ENCODE assay signal across 25 cellular contexts in genomic region chr11:35461917-35462316, GRCh38. TPM values are rescaled to one million over a fixed set of nuclear protein-coding genes. Genes with fewer than 3 reads are reported as not detected.
"Had no signal": no experiment of that assay in that cellular context is flagged by ENCODE, and none has a peak within 500 bp of the region (broad histone marks: within the 10 kb centered on the region; RNA-seq: fewer than 3 reads in every experiment).

No MANE protein-coding gene starts in this region.

- ATAC-seq: esophagus mucosa; gastroesophageal sphincter; left cardiac atrium; right lobe of liver; stimulated activated effector memory CD8-positive, alpha-beta T cell treated with anti-CD3 and anti-CD28 coated beads, Interleukin-12 subunit alpha, Interleukin-12 subunit beta, amount 100 ng/mL, for 72 hours; stimulated activated naive CD8-positive, alpha-beta T cell treated with anti-CD3 and anti-CD28 coated beads, Interleukin-15, amount 100 ng/mL, for 72 hours; T-cell had no signal

- H3K9me3 Mint-ChIP-seq: activated naive CD4-positive, alpha-beta T cell treated with anti-CD3 and anti-CD28 coated beads for 36 hours; activated naive CD8-positive, alpha-beta T cell treated with anti-CD3 and anti-CD28 coated beads, Interleukin-2, amount 10 ng/mL, durations not matched to agents 7 days and 5 days; stimulated activated effector memory CD8-positive, alpha-beta T cell treated with anti-CD3 and anti-CD28 coated beads, Interleukin-12 subunit alpha, Interleukin-12 subunit beta, amount 100 ng/mL, for 72 hours; stimulated activated naive CD8-positive, alpha-beta T cell treated with anti-CD3 and anti-CD28 coated beads, Interleukin-15, amount 100 ng/mL, for 72 hours; T-cell had no signal

- H3K27ac Mint-ChIP-seq: activated naive CD4-positive, alpha-beta T cell treated with anti-CD3 and anti-CD28 coated beads for 36 hours; activated naive CD8-positive, alpha-beta T cell treated with anti-CD3 and anti-CD28 coated beads, Interleukin-2, amount 10 ng/mL, durations not matched to agents 7 days and 5 days; stimulated activated effector memory CD8-positive, alpha-beta T cell treated with anti-CD3 and anti-CD28 coated beads, Interleukin-12 subunit alpha, Interleukin-12 subunit beta, amount 100 ng/mL, for 72 hours; stimulated activated naive CD8-positive, alpha-beta T cell treated with anti-CD3 and anti-CD28 coated beads, Interleukin-15, amount 100 ng/mL, for 72 hours; T-cell had no signal

- H3K36me3 Mint-ChIP-seq: activated naive CD8-positive, alpha-beta T cell treated with anti-CD3 and anti-CD28 coated beads, Interleukin-2, amount 10 ng/mL, durations not matched to agents 7 days and 5 days; stimulated activated effector memory CD8-positive, alpha-beta T cell treated with anti-CD3 and anti-CD28 coated beads, Interleukin-12 subunit alpha, Interleukin-12 subunit beta, amount 100 ng/mL, for 72 hours; T-cell had no signal

- H3K4me3 Mint-ChIP-seq: activated naive CD4-positive, alpha-beta T cell treated with anti-CD3 and anti-CD28 coated beads for 36 hours; activated naive CD8-positive, alpha-beta T cell treated with anti-CD3 and anti-CD28 coated beads, Interleukin-2, amount 10 ng/mL, durations not matched to agents 7 days and 5 days; stimulated activated effector memory CD8-positive, alpha-beta T cell treated with anti-CD3 and anti-CD28 coated beads, Interleukin-12 subunit alpha, Interleukin-12 subunit beta, amount 100 ng/mL, for 72 hours; stimulated activated naive CD8-positive, alpha-beta T cell treated with anti-CD3 and anti-CD28 coated beads, Interleukin-15, amount 100 ng/mL, for 72 hours; T-cell had no signal

- H3K4me3 ChIP-seq: gastroesophageal sphincter, right lobe of liver, skin epidermis, tibial nerve had no signal

- H3K4me1 Mint-ChIP-seq: activated naive CD8-positive, alpha-beta T cell treated with anti-CD3 and anti-CD28 coated beads, Interleukin-2, amount 10 ng/mL, durations not matched to agents 7 days and 5 days; stimulated activated effector memory CD8-positive, alpha-beta T cell treated with anti-CD3 and anti-CD28 coated beads, Interleukin-12 subunit alpha, Interleukin-12 subunit beta, amount 100 ng/mL, for 72 hours; stimulated activated naive CD8-positive, alpha-beta T cell treated with anti-CD3 and anti-CD28 coated beads, Interleukin-15, amount 100 ng/mL, for 72 hours; T-cell had no signal

- H3K9me3 ChIP-seq: gastroesophageal sphincter, right lobe of liver, tibial nerve had no signal

- H3K27ac ChIP-seq: gastroesophageal sphincter, parathyroid adenoma, right lobe of liver, skin epidermis, tibial nerve had no signal

- H3K36me3 ChIP-seq: gastroesophageal sphincter, right lobe of liver, tibial nerve had no signal

- H3K27me3 ChIP-seq: gastroesophageal sphincter, right lobe of liver, tibial nerve had no signal

- H3K4me1 ChIP-seq: gastroesophageal sphincter, parathyroid adenoma, right lobe of liver, tibial nerve had no signal

- DNase-seq: activated CD4-positive, alpha-beta T cell treated with anti-CD3 and anti-CD28 coated beads for 4 hours; activated CD4-positive, alpha-beta T cell treated with anti-CD3 and anti-CD28 coated beads, Interleukin-2, amount 50 U/mL, for 48 hours; activated CD4-positive, CD25-positive, alpha-beta regulatory T cell; activated CD8-positive, alpha-beta memory T cell treated with anti-CD3 and anti-CD28 coated beads, Interleukin-2, amount 50 U/mL, for 48 hours; activated effector memory CD4-positive, alpha-beta T cell treated with Interleukin-2 at 50 U/mL for 16 hours; activated naive CD4-positive, alpha-beta T cell treated with anti-CD3 and anti-CD28 coated beads for 36 hours; activated naive CD8-positive, alpha-beta T cell treated with anti-CD3 and anti-CD28 coated beads, Interleukin-2, amount 10 ng/mL, durations not matched to agents 7 days and 5 days; activated T-cell treated with anti-CD3 and anti-CD28 coated beads, Interleukin-2, amount 50 U/mL, for 48 hours; amniotic stem cell; cerebellar nuclear complex; head of caudate nucleus; islet precursor cell; left cardiac atrium; nucleus accumbens; right lobe of liver; stimulated activated CD4-positive, alpha-beta T cell treated with anti-CD3 and anti-CD28 coated beads, Interleukin-1b, Interleukin-23, amount 100 ng/mL, for 48 hours; stimulated activated naive CD8-positive, alpha-beta T cell treated with anti-CD3 and anti-CD28 coated beads, Interleukin-15, amount 100 ng/mL, for 72 hours; T-cell had no signal

RNA-seq across cellular contexts. Expression of gene SLC1A2, which starts 42.6 kb away (rescaled TPM):
- total RNA-seq: activated CD8-positive, alpha-beta memory T cell treated with anti-CD3 and anti-CD28 coated beads for 36 hours; activated naive CD4-positive, alpha-beta T cell treated with anti-CD3 and anti-CD28 coated beads for 36 hours; activated naive CD8-positive, alpha-beta T cell treated with anti-CD3 and anti-CD28 coated beads, Interleukin-2, amount 10 ng/mL, durations not matched to agents 7 days and 5 days; esophagus mucosa had no signal
